ENCODE assay signal across 11 cellular contexts in genomic region chr3:152204218-152204617, GRCh38.
DNase-seq lines count a peak whose midpoint lies in the region; ATAC-seq and TF ChIP-seq lines count a peak whose summit lies in the region.
"Had no signal": no experiment of that assay in that cellular context is flagged by ENCODE, and none has a peak within 500 bp of the region (broad histone marks: within the 10 kb centered on the region; RNA-seq: fewer than 3 reads in every experiment).

No MANE protein-coding gene starts in this region.

- DNase-seq in T-helper 1 cell (no peak), RPMI8226 (peak; percentile 37), immature natural killer cell (no peak), brain microvascular endothelial cell (no peak), retina (no peak), NCI-H446 (lab: John Stamatoyannopoulos, UW) (no peak)
- no peak for DNase-seq in stimulated activated naive CD8-positive, alpha-beta T cell treated with anti-CD3 and anti-CD28 coated beads, Interleukin-15, amount 100 ng/mL, for 72 hours
- DNase-seq: activated effector memory CD4-positive, alpha-beta T cell treated with anti-CD3 and anti-CD28 coated beads, Interleukin-2, amount 50 U/mL, for 16 hours; NCI-H1092 treated with DMSO at 0.1 percent for 48 hours; SHP77 treated with DMSO at 0.1 percent for 48 hours had no signal

- no peak overlapping the region for H3K27ac ChIP-seq in brain microvascular endothelial cell

- no peak for TF ChIP-seq CTCF in brain microvascular endothelial cell (IDR thresholded peaks at IDR 0.05; ENCODE audit: low read depth, low read length, missing control alignments)

- H3K36me3 Mint-ChIP-seq in T-helper 1 cell treated with Interleukin-12 subunit alpha and Interleukin-12 subunit beta and Interleukin-4 antibody, amounts not matched to agents 30 μg/mL and 1 μg/mL, for 36 hours (ENCODE audit: low read depth), result peaks cover 11% of the 10 kb centered on the region
- peaks cover 0 to 4% (median 3%) of the 10 kb centered on the region in 3 donors for H3K36me3 Mint-ChIP-seq in immature natural killer cell

- no peak overlapping the region for H3K4me3 ChIP-seq in brain microvascular endothelial cell (ENCODE audit: low read depth, low read length)

- H3K27me3 Mint-ChIP-seq in T-helper 1 cell treated with Interleukin-12 subunit alpha and Interleukin-12 subunit beta and Interleukin-4 antibody, amounts not matched to agents 30 μg/mL and 1 μg/mL, for 36 hours (ENCODE audit: low read depth), result no peaks in the 10 kb centered on the region
- peaks cover 4 to 5% (median 5%) of the 10 kb centered on the region in 3 donors for H3K27me3 Mint-ChIP-seq in immature natural killer cell (ENCODE audit: low read depth in 3 of 3)
- no peaks in the 10 kb centered on the region for H3K27me3 Mint-ChIP-seq in stimulated activated naive CD8-positive, alpha-beta T cell treated with anti-CD3 and anti-CD28 coated beads, Interleukin-15, amount 100 ng/mL, for 72 hours

- ATAC-seq in stimulated activated naive CD8-positive, alpha-beta T cell treated with anti-CD3 and anti-CD28 coated beads, Interleukin-15, amount 100 ng/mL, for 72 hours, result peak; percentile 56

- no peaks in the 10 kb centered on the region for H3K27me3 ChIP-seq in brain microvascular endothelial cell (replicated peaks)

- peak overlapping the region; percentile 82 for H3K4me3 Mint-ChIP-seq in T-helper 1 cell treated with Interleukin-12 subunit alpha and Interleukin-12 subunit beta and Interleukin-4 antibody, amounts not matched to agents 30 μg/mL and 1 μg/mL, for 36 hours
- peak overlapping the region; percentile 76 to 93 (median 87) for H3K4me3 Mint-ChIP-seq in immature natural killer cell
- peak overlapping the region; percentile 37 to 76 for H3K4me3 Mint-ChIP-seq in stimulated activated naive CD8-positive, alpha-beta T cell treated with anti-CD3 and anti-CD28 coated beads, Interleukin-15, amount 100 ng/mL, for 72 hours

- H3K4me1 Mint-ChIP-seq in T-helper 1 cell treated with Interleukin-12 subunit alpha and Interleukin-12 subunit beta and Interleukin-4 antibody, amounts not matched to agents 30 μg/mL and 1 μg/mL, for 36 hours (ENCODE audit: low read depth), result peaks cover 67% of the 10 kb centered on the region
- H3K4me1 Mint-ChIP-seq in immature natural killer cell, result peaks cover 63 to 100% of the 10 kb centered on the region in 2 donors
- H3K4me1 Mint-ChIP-seq in stimulated activated naive CD8-positive, alpha-beta T cell treated with anti-CD3 and anti-CD28 coated beads, Interleukin-15, amount 100 ng/mL, for 72 hours, result peaks cover 68% of the 10 kb centered on the region

- peak overlapping the region; percentile 83 for H3K27ac Mint-ChIP-seq in T-helper 1 cell treated with Interleukin-12 subunit alpha and Interleukin-12 subunit beta and Interleukin-4 antibody, amounts not matched to agents 30 μg/mL and 1 μg/mL, for 36 hours
- H3K27ac Mint-ChIP-seq in immature natural killer cell, result peak overlapping the region; percentile 81 to 94 (median 92)
- H3K27ac Mint-ChIP-seq in stimulated activated naive CD8-positive, alpha-beta T cell treated with anti-CD3 and anti-CD28 coated beads, Interleukin-15, amount 100 ng/mL, for 72 hours, result peak overlapping the region in 1 of 2 donors; percentile 78

- no peaks in the 10 kb centered on the region for H3K9me3 Mint-ChIP-seq in T-helper 1 cell treated with Interleukin-12 subunit alpha and Interleukin-12 subunit beta and Interleukin-4 antibody, amounts not matched to agents 30 μg/mL and 1 μg/mL, for 36 hours
- no peaks in the 10 kb centered on the region for H3K9me3 Mint-ChIP-seq in immature natural killer cell
- no peaks in the 10 kb centered on the region for H3K9me3 Mint-ChIP-seq in stimulated activated naive CD8-positive, alpha-beta T cell treated with anti-CD3 and anti-CD28 coated beads, Interleukin-15, amount 100 ng/mL, for 72 hours

- in situ Hi-C loops in brain microvascular endothelial cell (cut with HindIII; ENCODE audit: low pct_ligation_motif_present, low sequenced_read_pairs), result no loop called here

- no peaks in the 10 kb centered on the region for H3K36me3 ChIP-seq in brain microvascular endothelial cell (replicated peaks)
